ENCODE assay signal across 10 cellular contexts in the genomic region with DNA sequence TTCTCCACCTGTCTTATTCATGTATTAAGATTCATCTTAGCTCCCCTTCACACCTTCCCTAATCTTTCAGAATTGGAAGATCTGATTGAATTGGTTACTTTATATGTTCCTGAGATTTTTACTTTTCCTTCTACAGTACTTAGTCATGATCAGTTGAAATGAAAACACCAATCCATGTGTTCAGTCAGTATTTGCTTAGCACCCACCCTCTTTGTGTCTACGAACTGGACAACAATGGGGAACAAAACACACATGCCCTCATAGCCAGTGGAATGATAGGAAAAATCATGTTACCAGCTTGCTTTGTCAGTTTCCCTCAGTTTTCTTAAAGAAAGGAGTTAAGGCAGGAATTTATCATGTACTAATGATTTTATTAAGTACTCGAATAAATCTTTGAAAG. TPM values are rescaled to one million over a fixed set of nuclear protein-coding genes. Genes with fewer than 3 reads are reported as not detected.
A peak's percentile ranks its signal among the peaks of the same experiment; 100 is the strongest.
DNase-seq lines count a peak whose midpoint lies in the region; ATAC-seq and TF ChIP-seq lines count a peak whose summit lies in the region.
"Had no signal": no experiment of that assay in that cellular context is flagged by ENCODE, and none has a peak within 500 bp of the region (broad histone marks: within the 10 kb centered on the region; RNA-seq: fewer than 3 reads in every experiment).

No MANE protein-coding gene starts in this region.

- POLR2A ChIA-PET in IMR-90 (lab: Charles Lee; ENCODE audit: unreplicated experiment), result no interaction called here

- in situ Hi-C loops in IMR-90 (cut with MboI; ENCODE audit: low sequenced_read_pairs), result no loop called here

- intact Hi-C loops in Calu3 (cut with micrococcal nuclease; ENCODE audit: unreplicated experiment) (no loop called here), IMR-90 (cut with micrococcal nuclease) (loop anchor here (5.0 to 10.0 kb wide), 2 partner anchors 50 to 208 kb away; no protein-coding TSS in a partner anchor)

- no peak overlapping the region for H2BK120ac ChIP-seq in IMR-90 (ENCODE audit: low read depth, low read length)

- H2BK20ac ChIP-seq in IMR-90 (ENCODE audit: low read depth, low read length), result no peak overlapping the region

- dilution Hi-C loops in IMR-90 (cut with HindIII; ENCODE audit: low sequenced_read_pairs, unreplicated experiment), result no loop called here

- H4K8ac ChIP-seq in IMR-90 (ENCODE audit: low read depth in 2 of 2, low read length in 2 of 2), result peak overlapping the region in 1 of 2 experiments; percentile 66; a peak in 2 of 4 replicates

- H3K79me1 ChIP-seq in IMR-90 (ENCODE audit: low read depth in 1 of 2, low read length in 2 of 2), result peaks cover 13 to 28% of the 10 kb centered on the region in 2 experiments

- H3K27ac ChIP-seq in IMR-90 (ENCODE audit: insufficient read depth, low read length), result no peak overlapping the region

- H3K56ac ChIP-seq in IMR-90 (ENCODE audit: extremely low read depth, insufficient read depth, low read length), result no peak overlapping the region

- TF ChIP-seq CTCF in Calu3 (IDR thresholded peaks at IDR 0.05; ENCODE audit: unreplicated experiment) (no peak), IMR-90 (conservative IDR thresholded peaks at IDR 0.05; ENCODE audit: low read depth, low read length) (no peak)

- peak overlapping the region; percentile 64; the same call in 1 of the 2 replicates for H2AK5ac ChIP-seq in IMR-90 (ENCODE audit: low read depth, low read length)

- BruUV-seq in Calu3 (replicated peaks; lab: Mats Ljungman, UMichigan) (no TSS peak), IMR-90 (replicated peaks; lab: Mats Ljungman, UMichigan) (no TSS peak)

- H3K4me1 ChIP-seq in IMR-90 (ENCODE audit: control insufficient read depth, insufficient read depth, low read length), result 0 out of 2 replicates have a peak, but pooled peaks cover 1% of the 10 kb centered on the region

- H3K27me3 ChIP-seq in IMR-90 (ENCODE audit: control insufficient read depth, insufficient read depth, low read length), result no peaks in the 10 kb centered on the region
- H3K27me3 ChIP-seq: gastroesophageal sphincter had no signal

- no peak overlapping the region for H2BK15ac ChIP-seq in IMR-90 (ENCODE audit: low read depth, low read length)

- H3K4ac ChIP-seq in IMR-90 (ENCODE audit: low read depth, low read length), result no peak overlapping the region

- H2AFZ ChIP-seq in IMR-90 (replicated peaks; ENCODE audit: low read length, poor library complexity), result no peak overlapping the region

- no peak for TF ChIP-seq RAD21 in IMR-90 (IDR thresholded peaks at IDR 0.05; ENCODE audit: low read length)

- no peak overlapping the region for H4K91ac ChIP-seq in IMR-90 (ENCODE audit: insufficient read depth, low read depth, low read length)

- peaks cover 19% of the 10 kb centered on the region for H4K20me1 ChIP-seq in IMR-90 (ENCODE audit: insufficient read depth, low read length)

- peak overlapping the region; percentile 53 for H3K4me2 ChIP-seq in IMR-90 (ENCODE audit: low read depth, low read length)

- H3K9me1 ChIP-seq in IMR-90 (ENCODE audit: insufficient read depth, low read length), result no peaks in the 10 kb centered on the region

- no peak overlapping the region for H3K14ac ChIP-seq in IMR-90 (replicated peaks; ENCODE audit: low read depth, low read length)

- H3K36me3 ChIP-seq in IMR-90 (ENCODE audit: control insufficient read depth, insufficient read depth, low read length), result peaks cover 12% of the 10 kb centered on the region

- no peak for TF ChIP-seq POLR2A in IMR-90 (IDR thresholded peaks at IDR 0.05; ENCODE audit: low read depth, low read length)

- H3K27me3 Mint-ChIP-seq in Calu3 (ENCODE audit: unreplicated experiment) (no peaks in the 10 kb centered on the region), memory B cell (no peaks in the 10 kb centered on the region)
- no peaks in the 10 kb centered on the region for H3K27me3 Mint-ChIP-seq in activated naive CD8-positive, alpha-beta T cell treated with anti-CD3 and anti-CD28 coated beads, Interleukin-2, amount 50 U/mL, for 24 hours

- H3K36me3 Mint-ChIP-seq in Calu3 (ENCODE audit: insufficient read depth, unreplicated experiment) (peaks cover 75% of the 10 kb centered on the region), memory B cell (peaks cover 17% of the 10 kb centered on the region)
- H3K36me3 Mint-ChIP-seq in activated naive CD8-positive, alpha-beta T cell treated with anti-CD3 and anti-CD28 coated beads, Interleukin-2, amount 50 U/mL, for 24 hours (ENCODE audit: low read depth), result peaks cover 61% of the 10 kb centered on the region

- H3K9ac ChIP-seq in IMR-90 (ENCODE audit: low read depth, low read length), result peak overlapping the region; percentile 22; the same call in 1 of the 2 replicates

- peak overlapping the region; percentile 38; the same call in 1 of the 2 replicates for H4K5ac ChIP-seq in IMR-90 (ENCODE audit: low read depth, low read length)

- no peaks in the 10 kb centered on the region for H3K9me3 ChIP-seq in IMR-90 (ENCODE audit: control insufficient read depth, insufficient read depth, low read length)
- H3K9me3 ChIP-seq: gastroesophageal sphincter had no signal

- H3K4me3 ChIP-seq in IMR-90 (ENCODE audit: insufficient read depth, low read depth, low read length), result no peak overlapping the region

- no peak overlapping the region for H2BK5ac ChIP-seq in IMR-90 (ENCODE audit: low read depth, low read length, poor library complexity, severe bottlenecking)

- no peak overlapping the region for H2AK9ac ChIP-seq in IMR-90 (replicated peaks; ENCODE audit: low read depth, low read length, poor library complexity)

- H3K27ac Mint-ChIP-seq in Calu3 (ENCODE audit: unreplicated experiment), result peak overlapping the region; percentile 97
- H3K27ac Mint-ChIP-seq in activated naive CD8-positive, alpha-beta T cell treated with anti-CD3 and anti-CD28 coated beads, Interleukin-2, amount 50 U/mL, for 24 hours, result peak overlapping the region; percentile 83
- peak overlapping the region; percentile 100 for H3K27ac Mint-ChIP-seq in memory B cell

- H3K9me3 Mint-ChIP-seq in Calu3 (ENCODE audit: low read depth, unreplicated experiment) (no peaks in the 10 kb centered on the region), memory B cell (no peaks in the 10 kb centered on the region)
- H3K9me3 Mint-ChIP-seq in activated naive CD8-positive, alpha-beta T cell treated with anti-CD3 and anti-CD28 coated beads, Interleukin-2, amount 50 U/mL, for 24 hours, result no peaks in the 10 kb centered on the region

- H3K23ac ChIP-seq in IMR-90 (ENCODE audit: low read depth, low read length), result 0 out of 2 replicates have a peak overlapping the region, but pooled peaks have one; percentile 2

- H3K4me1 Mint-ChIP-seq in Calu3 (ENCODE audit: low read depth, unreplicated experiment) (peaks cover 29% of the 10 kb centered on the region), memory B cell (peaks cover 26% of the 10 kb centered on the region)
- H3K4me1 Mint-ChIP-seq in activated naive CD8-positive, alpha-beta T cell treated with anti-CD3 and anti-CD28 coated beads, Interleukin-2, amount 50 U/mL, for 24 hours, result peaks cover 30% of the 10 kb centered on the region

- H3K4me3 Mint-ChIP-seq in Calu3 (ENCODE audit: low read depth, unreplicated experiment) (peak overlapping the region; percentile 95), memory B cell (peak overlapping the region; percentile 74)
- peak overlapping the region; percentile 95 for H3K4me3 Mint-ChIP-seq in activated naive CD8-positive, alpha-beta T cell treated with anti-CD3 and anti-CD28 coated beads, Interleukin-2, amount 50 U/mL, for 24 hours

- DNase-seq in Calu3, result no peak
- DNase-seq in IMR-90, result no peak
- DNase-seq in activated naive CD8-positive, alpha-beta T cell treated with anti-CD3 and anti-CD28 coated beads, Interleukin-2, amount 50 U/mL, for 24 hours, result no peak
- no peak for DNase-seq in memory B cell (ENCODE audit: low spot score in 2 of 2)
- no peak for DNase-seq in NCI-H446 treated with DMSO at 0.1 percent for 48 hours (lab: John Stamatoyannopoulos, UW)
- no peak for DNase-seq in stimulated activated CD4-positive, alpha-beta T cell treated with anti-CD3 and anti-CD28 coated beads, Interleukin-15, amount 100 ng/mL, for 24 hours
- DNase-seq: nucleus accumbens had no signal

- no peak for ATAC-seq in IMR-90 (ENCODE audit: low read depth)
- ATAC-seq in activated naive CD8-positive, alpha-beta T cell treated with anti-CD3 and anti-CD28 coated beads, Interleukin-2, amount 50 U/mL, for 24 hours, result no peak
- ATAC-seq in memory B cell (ENCODE audit: low read depth), result no peak
- no peak for ATAC-seq in GM18909 (IDR thresholded peaks at IDR 0.05; ENCODE audit: poor library complexity, unreplicated experiment)
- no peak for ATAC-seq in GM19351 (IDR thresholded peaks at IDR 0.05; ENCODE audit: unreplicated experiment)
- ATAC-seq: gastroesophageal sphincter had no signal

- CTCF ChIA-PET in Calu3 (lab: Charles Lee) (interaction anchor here (1.0 kb wide), 1 partner anchor 9 kb away, joined by 5 read pairs; no protein-coding TSS in a partner anchor), IMR-90 (lab: Yijun Ruan, JAX) (no interaction called here)

- no CpG with 5 or more reads among the region's 2 CpGs for WGBS in IMR-90 (ENCODE audit: extremely low coverage in 2 of 2, insufficient read length in 1 of 2), 2 experiments

- no peak overlapping the region for H3K18ac ChIP-seq in IMR-90 (ENCODE audit: low read depth, low read length)

TF ChIP-seq in IMR-90, 13 proteins besides CTCF, POLR2A, EP300 and RAD21:
- TF ChIP-seq RCOR1 (IDR thresholded peaks at IDR 0.05; ENCODE audit: insufficient replicate concordance, low read length) (no peak), MXI1 (IDR thresholded peaks at IDR 0.05; ENCODE audit: borderline replicate concordance, low read depth, low read length) (no peak), MAZ (IDR thresholded peaks at IDR 0.05; ENCODE audit: borderline replicate concordance, low read depth, low read length) (no peak), CEBPB (IDR thresholded peaks at IDR 0.05; ENCODE audit: low read depth, low read length) (no peak), MAFK (IDR thresholded peaks at IDR 0.05; ENCODE audit: low read depth, low read length) (no peak), SMC3 (IDR thresholded peaks at IDR 0.05; ENCODE audit: low read depth, low read length) (no peak)

RNA-seq across cellular contexts. Expression of a gene that starts 2.0 kb away (rescaled TPM):
- total RNA-seq in Calu3 (2022) (30.2 and 31.8 TPM in 2 replicates), IMR-90 (2012; rRNA removed) (13.4 and 18.1 TPM in 2 replicates)
- polyA plus RNA-seq in IMR-90 (2012; rRNA removed), result 5.9 and 7.0 TPM in 2 replicates
- polyA plus RNA-seq in IMR-90 (2012; cell fraction: cytosol; rRNA removed), result 1.2 and 2.1 TPM in 2 replicates
- 1.5 and 6.9 TPM in 2 replicates for polyA plus RNA-seq in IMR-90 (2012; cell fraction: nucleus; rRNA removed; ENCODE audit: low replicate concordance)

RNA-seq across cellular contexts. Expression of a gene that starts 3.0 kb away (rescaled TPM):
- total RNA-seq in Calu3 (2022), result 97.5 and 106 TPM in 2 replicates
- total RNA-seq in IMR-90 (2012; rRNA removed), result 71.2 and 111 TPM in 2 replicates
- polyA plus RNA-seq in IMR-90 (2012; rRNA removed), result 40.3 and 51.6 TPM in 2 replicates
- 10.0 and 11.2 TPM in 2 replicates for polyA plus RNA-seq in IMR-90 (2012; cell fraction: cytosol; rRNA removed)
- 5.8 and 25.5 TPM in 2 replicates for polyA plus RNA-seq in IMR-90 (2012; cell fraction: nucleus; rRNA removed; ENCODE audit: low replicate concordance)

RNA-seq across cellular contexts. Expression of a gene that starts 56.9 kb away (rescaled TPM):
- 9.0 and 10.2 TPM in 2 replicates for total RNA-seq in Calu3 (2022)
- total RNA-seq in IMR-90 (2012; rRNA removed), result 4.8 and 8.6 TPM in 2 replicates
- polyA plus RNA-seq in IMR-90 (2012; rRNA removed), result 1.3 and 1.6 TPM in 2 replicates
- polyA plus RNA-seq in IMR-90 (2012; cell fraction: cytosol; rRNA removed), result 0.14 and 0.16 TPM in 2 replicates
- polyA plus RNA-seq in IMR-90 (2012; cell fraction: nucleus; rRNA removed; ENCODE audit: low replicate concordance), result 0.22 and 1.6 TPM in 2 replicates
